9 cellular contexts compared by ENCODE assay signal in genomic region chr10:93072225-93072712, GRCh38. TPM values are rescaled to one million over a fixed set of nuclear protein-coding genes. Genes with fewer than 3 reads are reported as not detected.
DNase-seq lines count a peak whose midpoint lies in the region; ATAC-seq and TF ChIP-seq lines count a peak whose summit lies in the region.
"Had no signal": no experiment of that assay in that cellular context is flagged by ENCODE, and none has a peak within 500 bp of the region (broad histone marks: within the 10 kb centered on the region; RNA-seq: fewer than 3 reads in every experiment).

No MANE protein-coding gene starts in this region.

- intact Hi-C loops in left lung (cut with DNase I) = no loop called here

- H3K4me1 Mint-ChIP-seq in activated T-cell treated with anti-CD3 and anti-CD28 coated beads, Interleukin-2, amount 50 U/mL, for 24 hours (ENCODE audit: low read depth) = peaks cover 45% of the 10 kb centered on the region
- H3K4me1 Mint-ChIP-seq in activated naive CD8-positive, alpha-beta T cell treated with anti-CD3 and anti-CD28 coated beads, Interleukin-2, amount 50 U/mL, for 24 hours = peaks cover 34% of the 10 kb centered on the region

- H3K9me3 Mint-ChIP-seq in activated T-cell treated with anti-CD3 and anti-CD28 coated beads, Interleukin-2, amount 50 U/mL, for 24 hours = no peaks in the 10 kb centered on the region
- no peaks in the 10 kb centered on the region for H3K9me3 Mint-ChIP-seq in activated naive CD8-positive, alpha-beta T cell treated with anti-CD3 and anti-CD28 coated beads, Interleukin-2, amount 50 U/mL, for 24 hours

- no peak overlapping the region for H3K27ac ChIP-seq in left lung
- H3K27ac ChIP-seq in thoracic aorta = no peak overlapping the region
- no peak overlapping the region for H3K27ac ChIP-seq in RWPE1
- H3K27ac ChIP-seq: C4-2B had no signal

- H3K27me3 Mint-ChIP-seq in activated T-cell treated with anti-CD3 and anti-CD28 coated beads, Interleukin-2, amount 50 U/mL, for 24 hours = peaks cover 92% of the 10 kb centered on the region
- H3K27me3 Mint-ChIP-seq in activated naive CD8-positive, alpha-beta T cell treated with anti-CD3 and anti-CD28 coated beads, Interleukin-2, amount 50 U/mL, for 24 hours = peaks cover 87% of the 10 kb centered on the region

- H3K27me3 ChIP-seq in left lung = peaks cover 84 to 100% of the 10 kb centered on the region in 2 donors
- H3K27me3 ChIP-seq in thoracic aorta (replicated peaks; ENCODE audit: insufficient read depth) = peaks cover 8% of the 10 kb centered on the region

- no peaks in the 10 kb centered on the region for H3K36me3 Mint-ChIP-seq in activated T-cell treated with anti-CD3 and anti-CD28 coated beads, Interleukin-2, amount 50 U/mL, for 24 hours (ENCODE audit: low read depth)
- H3K36me3 Mint-ChIP-seq in activated naive CD8-positive, alpha-beta T cell treated with anti-CD3 and anti-CD28 coated beads, Interleukin-2, amount 50 U/mL, for 24 hours (ENCODE audit: low read depth) = no peaks in the 10 kb centered on the region

- peaks cover 22 to 46% of the 10 kb centered on the region in 2 donors for H3K4me1 ChIP-seq in left lung
- peaks cover 33 to 50% of the 10 kb centered on the region in 2 donors for H3K4me1 ChIP-seq in thoracic aorta (ENCODE audit: control insufficient read depth in 1 of 2, low read depth in 2 of 2)

- H3K27ac Mint-ChIP-seq in activated T-cell treated with anti-CD3 and anti-CD28 coated beads, Interleukin-2, amount 50 U/mL, for 24 hours = no peak overlapping the region
- H3K27ac Mint-ChIP-seq in activated naive CD8-positive, alpha-beta T cell treated with anti-CD3 and anti-CD28 coated beads, Interleukin-2, amount 50 U/mL, for 24 hours = no peak overlapping the region

- POLR2A ChIA-PET in RWPE1 (lab: Yijun Ruan, JAX; ENCODE audit: low non-redundant PET) = no interaction called here

- no peaks in the 10 kb centered on the region for H3K36me3 ChIP-seq in left lung
- no peaks in the 10 kb centered on the region for H3K36me3 ChIP-seq in thoracic aorta

- H3K9me3 ChIP-seq in left lung (no peaks in the 10 kb centered on the region), thoracic aorta (no peaks in the 10 kb centered on the region)

- H3K4me3 Mint-ChIP-seq in activated T-cell treated with anti-CD3 and anti-CD28 coated beads, Interleukin-2, amount 50 U/mL, for 24 hours = peak overlapping the region; percentile 58
- peak overlapping the region; percentile 45 for H3K4me3 Mint-ChIP-seq in activated naive CD8-positive, alpha-beta T cell treated with anti-CD3 and anti-CD28 coated beads, Interleukin-2, amount 50 U/mL, for 24 hours

- peak; percentile 37 for DNase-seq in activated T-cell treated with anti-CD3 and anti-CD28 coated beads, Interleukin-2, amount 50 U/mL, for 24 hours
- DNase-seq in activated T-cell treated with anti-CD3 and anti-CD28 coated beads, Interleukin-2, amount 50 U/mL, for 1 hour = no peak
- no peak for DNase-seq in activated naive CD8-positive, alpha-beta T cell treated with anti-CD3 and anti-CD28 coated beads, Interleukin-2, amount 50 U/mL, for 24 hours
- DNase-seq in left lung (peak in 1 of 2 donors; percentile 67), thoracic aorta (ENCODE audit: low spot score) (no peak), RWPE1 (ENCODE audit: low spot score) (no peak)

- CTCF ChIA-PET in RWPE1 (lab: Yijun Ruan, JAX) = interaction anchor here (0.6 to 1.1 kb wide), 3 partner anchors 108 to 494 kb away, joined by 3 to 4 read pairs (median 3); no protein-coding TSS in a partner anchor

- ATAC-seq in activated naive CD8-positive, alpha-beta T cell treated with anti-CD3 and anti-CD28 coated beads, Interleukin-2, amount 50 U/mL, for 24 hours = no peak
- peak; percentile 60 for ATAC-seq in left lung
- no peak for ATAC-seq in thoracic aorta (ENCODE audit: insufficient number of reproducible peaks, low FRiP score, low read depth)
- no peak for ATAC-seq in HG03521 (IDR thresholded peaks at IDR 0.05; ENCODE audit: unreplicated experiment)
- no peak for ATAC-seq in HG03565 (IDR thresholded peaks at IDR 0.05; ENCODE audit: unreplicated experiment)

- H3K4me3 ChIP-seq in left lung (peak overlapping the region; percentile 9 to 30), thoracic aorta (peak overlapping the region; percentile 74)

- TF ChIP-seq CTCF in left lung (IDR thresholded peaks at IDR 0.05) (no peak), thoracic aorta (IDR thresholded peaks at IDR 0.05) (no peak), RWPE1 (conservative IDR thresholded peaks at IDR 0.05; ENCODE audit: low read depth) (no peak)

RNA-seq across cellular contexts. Expression of gene CYP26A1, which starts 1.4 kb away (rescaled TPM):
- total RNA-seq in left lung (under 1 TPM in 1 of 2 donors, not detected in 1; 0.21 TPM), thoracic aorta (not detected)

RNA-seq across cellular contexts. Expression of gene CYP26C1, which starts 11.7 kb away (rescaled TPM):
- total RNA-seq in left lung (under 1 TPM; 0.09 to 0.42 TPM), thoracic aorta (under 1 TPM in 1 of 2 donors, not detected in 1; 0.35 TPM)
